In the genomic region with DNA sequence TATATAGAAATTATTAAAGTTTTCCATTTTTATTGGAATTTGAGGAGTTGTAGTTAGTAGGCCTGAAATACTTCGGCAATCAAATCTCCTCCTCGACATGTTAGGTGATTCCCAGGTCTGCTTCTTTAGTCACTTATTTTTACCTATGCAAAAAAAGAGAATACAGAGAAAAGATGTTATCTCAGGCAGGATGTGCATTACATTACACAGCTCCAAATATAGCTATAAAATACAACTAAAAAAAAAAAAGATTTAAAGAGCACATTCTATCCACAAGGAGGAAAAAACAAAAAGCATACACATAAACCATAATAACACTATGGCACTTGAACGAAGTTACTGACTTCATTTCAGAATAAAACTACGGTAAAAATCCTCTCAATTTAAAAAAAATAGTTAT, we compare ENCODE assay signal across 15 cellular contexts. TPM values are rescaled to one million over a fixed set of nuclear protein-coding genes. Genes with fewer than 3 reads are reported as not detected.
DNase-seq lines count a peak whose midpoint lies in the region; ATAC-seq and TF ChIP-seq lines count a peak whose summit lies in the region.
"Had no signal": no experiment of that assay in that cellular context is flagged by ENCODE, and none has a peak within 500 bp of the region (broad histone marks: within the 10 kb centered on the region; RNA-seq: fewer than 3 reads in every experiment).

No MANE protein-coding gene starts in this region.

- H3K36me3 ChIP-seq in Peyer's patch = peaks cover 0 to 17% (median 0%) of the 10 kb centered on the region in 3 donors
- H3K36me3 ChIP-seq: HAP-1 had no signal

- H3K27me3 ChIP-seq in Peyer's patch = no peaks in the 10 kb centered on the region
- H3K27me3 ChIP-seq: brain microvascular endothelial cell had no signal

- H3K36me3 Mint-ChIP-seq in activated T-cell treated with anti-CD3 and anti-CD28 coated beads, Interleukin-2, amount 50 U/mL, for 72 hours (ENCODE audit: insufficient read depth in 2 of 2) = peaks cover 28 to 68% of the 10 kb centered on the region in 2 donors
- H3K36me3 Mint-ChIP-seq in central memory CD8-positive, alpha-beta T cell (ENCODE audit: insufficient read depth) = peaks cover 75% of the 10 kb centered on the region
- peaks cover 100% of the 10 kb centered on the region for H3K36me3 Mint-ChIP-seq in stimulated activated effector memory CD8-positive, alpha-beta T cell treated with anti-CD3 and anti-CD28 coated beads, Interleukin-12 subunit alpha, Interleukin-12 subunit beta, amount 100 ng/mL, for 72 hours

- peak in 1 of 6 experiments; percentile 16 for TF ChIP-seq CTCF in Peyer's patch (IDR thresholded peaks at IDR 0.05)

- no peak for DNase-seq in activated T-cell treated with anti-CD3 and anti-CD28 coated beads, Interleukin-2, amount 50 U/mL, for 72 hours
- no peak for DNase-seq in activated T-cell treated with anti-CD3 and anti-CD28 coated beads, Interleukin-2, amount 50 U/mL, for 48 hours
- DNase-seq in Peyer's patch = no peak
- DNase-seq in central memory CD8-positive, alpha-beta T cell (ENCODE audit: low spot score in 2 of 2) = no peak
- DNase-seq in stimulated activated effector memory CD8-positive, alpha-beta T cell treated with anti-CD3 and anti-CD28 coated beads, Interleukin-12 subunit alpha, Interleukin-12 subunit beta, amount 100 ng/mL, for 72 hours (ENCODE audit: low spot score in 2 of 2) = no peak
- no peak for DNase-seq in NCI-H2171 treated with DMSO at 0.1 percent for 48 hours (lab: John Stamatoyannopoulos, UW)
- DNase-seq in HEK293T (ENCODE audit: extremely low spot score) = no peak
- DNase-seq: brain microvascular endothelial cell, DMS153, NCI-H2081 treated with DMSO at 0.1 percent for 48 hours, posterior cingulate gyrus, Right ventricle myocardium superior had no signal

- no peak for TF ChIP-seq POLR2A in Peyer's patch (IDR thresholded peaks at IDR 0.05)

- ATAC-seq in activated T-cell treated with anti-CD3 and anti-CD28 coated beads, Interleukin-2, amount 50 U/mL, for 72 hours (replicated peaks in 1 of 2) = peak in 1 of 2 donors; percentile 20
- ATAC-seq in central memory CD8-positive, alpha-beta T cell (replicated peaks; ENCODE audit: extremely low read depth, poor library complexity, severe bottlenecking) = peak; percentile 29
- no peak for ATAC-seq in stimulated activated effector memory CD8-positive, alpha-beta T cell treated with anti-CD3 and anti-CD28 coated beads, Interleukin-12 subunit alpha, Interleukin-12 subunit beta, amount 100 ng/mL, for 72 hours
- no peak for ATAC-seq in HG03469 (IDR thresholded peaks at IDR 0.05; ENCODE audit: unreplicated experiment)

- POLR2A ChIA-PET in HEK293T (lab: Yijun Ruan, JAX) = interaction anchor here (1.7 kb wide), 1 partner anchor 8 kb away, joined by 5 read pairs; a partner anchor contains a TSS

- H3K27me3 Mint-ChIP-seq in activated T-cell treated with anti-CD3 and anti-CD28 coated beads, Interleukin-2, amount 50 U/mL, for 72 hours (ENCODE audit: low read depth) = no peaks in the 10 kb centered on the region
- H3K27me3 Mint-ChIP-seq in central memory CD8-positive, alpha-beta T cell = no peaks in the 10 kb centered on the region

- peak overlapping the region; percentile 82 to 92 for H3K4me3 Mint-ChIP-seq in activated T-cell treated with anti-CD3 and anti-CD28 coated beads, Interleukin-2, amount 50 U/mL, for 72 hours
- H3K4me3 Mint-ChIP-seq in central memory CD8-positive, alpha-beta T cell = peak overlapping the region; percentile 99
- H3K4me3 Mint-ChIP-seq in stimulated activated effector memory CD8-positive, alpha-beta T cell treated with anti-CD3 and anti-CD28 coated beads, Interleukin-12 subunit alpha, Interleukin-12 subunit beta, amount 100 ng/mL, for 72 hours = peak overlapping the region; percentile 94

- H3K4me3 ChIP-seq in Peyer's patch = no peak overlapping the region
- H3K4me3 ChIP-seq: HAP-1, thoracic aorta had no signal

- H3K9me3 Mint-ChIP-seq in activated T-cell treated with anti-CD3 and anti-CD28 coated beads, Interleukin-2, amount 50 U/mL, for 72 hours = no peaks in the 10 kb centered on the region
- no peaks in the 10 kb centered on the region for H3K9me3 Mint-ChIP-seq in central memory CD8-positive, alpha-beta T cell
- H3K9me3 Mint-ChIP-seq in stimulated activated effector memory CD8-positive, alpha-beta T cell treated with anti-CD3 and anti-CD28 coated beads, Interleukin-12 subunit alpha, Interleukin-12 subunit beta, amount 100 ng/mL, for 72 hours = no peaks in the 10 kb centered on the region

- H3K9me3 ChIP-seq in Peyer's patch = no peaks in the 10 kb centered on the region
- H3K9me3 ChIP-seq: HAP-1, thoracic aorta had no signal

- peak overlapping the region in 3 of 4 donors; percentile 9 to 99 (median 60) for H3K27ac ChIP-seq in Peyer's patch
- H3K27ac ChIP-seq: brain microvascular endothelial cell, thoracic aorta had no signal

- CTCF ChIA-PET in HEK293T (lab: Yijun Ruan, JAX) = no interaction called here

- peaks cover 0 to 19% (median 0%) of the 10 kb centered on the region in 4 donors for H3K4me1 ChIP-seq in Peyer's patch

- peaks cover 71% of the 10 kb centered on the region for H3K4me1 Mint-ChIP-seq in activated T-cell treated with anti-CD3 and anti-CD28 coated beads, Interleukin-2, amount 50 U/mL, for 72 hours (ENCODE audit: low read depth)
- peaks cover 60% of the 10 kb centered on the region for H3K4me1 Mint-ChIP-seq in central memory CD8-positive, alpha-beta T cell
- H3K4me1 Mint-ChIP-seq in stimulated activated effector memory CD8-positive, alpha-beta T cell treated with anti-CD3 and anti-CD28 coated beads, Interleukin-12 subunit alpha, Interleukin-12 subunit beta, amount 100 ng/mL, for 72 hours = peaks cover 36% of the 10 kb centered on the region

- peak overlapping the region; percentile 100 for H3K27ac Mint-ChIP-seq in activated T-cell treated with anti-CD3 and anti-CD28 coated beads, Interleukin-2, amount 50 U/mL, for 72 hours
- peak overlapping the region; percentile 96 for H3K27ac Mint-ChIP-seq in central memory CD8-positive, alpha-beta T cell (ENCODE audit: low read depth)
- H3K27ac Mint-ChIP-seq in stimulated activated effector memory CD8-positive, alpha-beta T cell treated with anti-CD3 and anti-CD28 coated beads, Interleukin-12 subunit alpha, Interleukin-12 subunit beta, amount 100 ng/mL, for 72 hours = peak overlapping the region; percentile 86

TF ChIP-seq in HEK293T, 16 proteins besides CTCF, POLR2A, EP300 and RAD21:
- TF ChIP-seq NFRKB (IDR thresholded peaks at IDR 0.05) (no peak), TARDBP (IDR thresholded peaks at IDR 0.05) (no peak), LEF1 (IDR thresholded peaks at IDR 0.05; ENCODE audit: borderline replicate concordance) (no peak), HDGF (IDR thresholded peaks at IDR 0.05; ENCODE audit: borderline replicate concordance) (no peak), CTBP1 (IDR thresholded peaks at IDR 0.05; ENCODE audit: borderline replicate concordance) (no peak), SP1 (IDR thresholded peaks at IDR 0.05) (no peak)
TF ChIP-seq in HEK293T: peak in this region for 0.

RNA-seq across cellular contexts. Expression of a gene that starts 8.1 kb away (rescaled TPM):
- 100 to 1,000 TPM; 279 to 280 TPM for total RNA-seq in activated T-cell treated with anti-CD3 and anti-CD28 coated beads, Interleukin-2, amount 50 U/mL, for 72 hours
- 100 to 1,000 TPM in 1 of 4 donors, 10 to 100 TPM in 3; 47.3 to 123 (median 56.3) TPM for total RNA-seq in Peyer's patch
